31 cellular contexts compared by ENCODE assay signal in genomic region chr5:9324348-9325056, GRCh38.
DNase-seq lines count a peak whose midpoint lies in the region; ATAC-seq and TF ChIP-seq lines count a peak whose summit lies in the region.
"Had no signal": no experiment of that assay in that cellular context is flagged by ENCODE, and none has a peak within 500 bp of the region (broad histone marks: within the 10 kb centered on the region; RNA-seq: fewer than 3 reads in every experiment).

No MANE protein-coding gene starts in this region.

- no peak for TF ChIP-seq CTCF in AG10803 (conservative IDR thresholded peaks at IDR 0.05; ENCODE audit: low read length)

- no peak for ATAC-seq in GM19467 (IDR thresholded peaks at IDR 0.05; ENCODE audit: unreplicated experiment)
- ATAC-seq: activated CD8-positive, alpha-beta T cell treated with anti-CD3 and anti-CD28 coated beads, Interleukin-2, amount 10 ng/mL, durations not matched to agents 7 days and 5 days; body of pancreas; gastroesophageal sphincter; Right ventricle myocardium inferior had no signal

- peak; percentile 51 for DNase-seq in AG10803 (ENCODE audit: low read depth)
- DNase-seq in M059J (ENCODE audit: low read depth): peak; percentile 38
- peak; percentile 45 for DNase-seq in fibroblast of gingiva (ENCODE audit: low read depth)
- DNase-seq in myocyte (ENCODE audit: low read depth): peak; percentile 21
- DNase-seq in activated naive CD4-positive, alpha-beta T cell (lab: John Stamatoyannopoulos, UW): no peak
- no peak for DNase-seq in cortex of kidney (lab: John Stamatoyannopoulos, UW)
- DNase-seq: ACHN; activated CD8-positive, alpha-beta T cell treated with anti-CD3 and anti-CD28 coated beads, Interleukin-2, amount 10 ng/mL, durations not matched to agents 7 days and 5 days; activated naive CD8-positive, alpha-beta T cell treated with anti-CD3 and anti-CD28 coated beads for 36 hours; activated T-cell treated with anti-CD3 and anti-CD28 coated beads for 4 hours; cerebellar nuclear complex; DMS53; GDM1; HCEC 1CT; MG63; naive B cell; NCI-H1105 treated with DMSO at 0.1 percent for 48 hours; NCI-H2029; NCI-H446 treated with DMSO at 0.1 percent for 48 hours; NK-92 treated with Interleukin-12 subunit alpha and Interleukin-12 subunit beta, amount 100 ng/mL, for 24 hours; PC-3; stimulated activated CD4-positive, alpha-beta T cell treated with anti-CD3 and anti-CD28 coated beads, Interleukin-2, amount 100 ng/mL, for 24 hours; stomach; tibial artery had no signal

- no peak overlapping the region for H3K4me3 ChIP-seq in AG10803 (ENCODE audit: low read length)
- H3K4me3 ChIP-seq: body of pancreas, gastroesophageal sphincter, hepatocyte, MG63, prostate gland, skin epidermis, stomach, tibial artery had no signal

Comparison
In these comparisons a context has a peak if more than half of its experiments do, and no peak if none do; other contexts are left out.
1. DNase-seq: peak in AG10803 (single experiment), M059J (single experiment), fibroblast of gingiva (single experiment) and myocyte (single experiment); none in activated naive CD4-positive, alpha-beta T cell (0 of 4) and cortex of kidney (single experiment).